8 cellular contexts compared by ENCODE assay signal in the genomic region with DNA sequence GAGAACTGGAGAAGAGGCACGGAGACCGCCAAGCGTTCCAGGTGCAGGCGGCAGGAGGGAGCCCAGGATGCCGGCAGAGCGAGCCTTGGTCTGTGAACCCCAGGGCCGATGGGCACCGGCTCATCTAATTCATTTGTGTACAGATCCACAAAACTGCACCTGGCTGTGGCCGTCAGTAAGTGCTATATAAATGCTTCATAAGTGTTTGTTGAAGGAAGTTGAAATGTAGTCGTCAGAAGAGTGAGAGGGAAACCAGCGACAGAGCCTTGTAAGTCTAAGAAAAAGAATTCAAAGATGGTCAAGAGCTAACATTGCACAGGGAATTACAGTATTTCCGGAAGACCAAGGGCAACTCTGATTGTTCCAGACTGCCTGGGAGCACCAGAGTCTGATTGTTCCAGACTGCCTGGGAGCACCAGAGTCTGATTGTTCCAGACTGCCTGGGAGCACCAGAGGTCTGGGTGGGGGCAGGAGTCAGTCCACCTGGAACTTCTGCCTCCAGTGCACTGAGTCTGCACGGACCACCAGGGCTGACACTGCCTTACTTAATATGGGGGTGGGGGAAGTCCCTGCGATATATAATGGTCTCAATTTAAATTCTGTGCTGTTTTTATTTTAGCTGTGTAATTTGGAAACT.
DNase-seq lines count a peak whose midpoint lies in the region; ATAC-seq and TF ChIP-seq lines count a peak whose summit lies in the region.

No MANE protein-coding gene starts in this region.

- no peaks in the 10 kb centered on the region for H4K20me1 ChIP-seq in Karpas-422 (ENCODE audit: insufficient read depth, low read depth, low read length)

- POLR2A ChIA-PET in RWPE1 (lab: Yijun Ruan, JAX; ENCODE audit: low non-redundant PET) = no interaction called here

- H3K4me3 Mint-ChIP-seq in T-helper 2 cell treated with Interferon-gamma antibody and Interleukin-4, amounts not matched to agents 5 μg/mL and 100 μg/mL, for 36 hours = peak overlapping the region; percentile 85

- no peak overlapping the region for H2AFZ ChIP-seq in Karpas-422 (ENCODE audit: low read length)

- peak overlapping the region; percentile 88 for H3K27ac Mint-ChIP-seq in T-helper 2 cell treated with Interferon-gamma antibody and Interleukin-4, amounts not matched to agents 5 μg/mL and 100 μg/mL, for 36 hours

- peak overlapping the region; percentile 52 for H3K4me2 ChIP-seq in Karpas-422 (ENCODE audit: low read depth, low read length, poor library complexity, severe bottlenecking)

- CTCF ChIA-PET in RWPE1 (lab: Yijun Ruan, JAX) = interaction anchor here (0.7 kb wide), 1 partner anchor 58 kb away, joined by 3 read pairs; no protein-coding TSS in a partner anchor

- DNase-seq in activated CD4-positive, CD25-positive, alpha-beta regulatory T cell treated with anti-CD3 and anti-CD28 coated beads, Interleukin-2, amount 50 U/mL, for 72 hours = no peak
- no peak for DNase-seq in Karpas-422
- peak; percentile 17 for DNase-seq in T-helper 2 cell treated with Interferon-gamma antibody and Interleukin-4, amounts not matched to agents 5 μg/mL and 100 μg/mL, for 36 hours (ENCODE audit: low spot score)
- DNase-seq in RWPE1 (ENCODE audit: low spot score) = no peak
- no peak for DNase-seq in D341Med (ENCODE audit: low spot score)

- TF ChIP-seq CTCF in RWPE1 (conservative IDR thresholded peaks at IDR 0.05; ENCODE audit: low read depth) = no peak

- H3K4me1 Mint-ChIP-seq in T-helper 2 cell treated with Interferon-gamma antibody and Interleukin-4, amounts not matched to agents 5 μg/mL and 100 μg/mL, for 36 hours (ENCODE audit: low read depth) = peaks cover 83% of the 10 kb centered on the region

- no peaks in the 10 kb centered on the region; the same call in 1 of the 2 replicates for H3K36me3 ChIP-seq in Karpas-422 (ENCODE audit: insufficient read depth, low read length)
- no peaks in the 10 kb centered on the region for H3K36me3 ChIP-seq in rectal smooth muscle tissue (ENCODE audit: control insufficient read depth, insufficient read depth, low read length)

- H3K4me1 ChIP-seq in Karpas-422 (ENCODE audit: low read length) (peaks cover 79% of the 10 kb centered on the region), rectal smooth muscle tissue (ENCODE audit: control insufficient read depth, insufficient read depth, low read length) (no peaks in the 10 kb centered on the region)

- H3K27me3 ChIP-seq in Karpas-422 (ENCODE audit: low read length) (no peaks in the 10 kb centered on the region), rectal smooth muscle tissue (ENCODE audit: control insufficient read depth, insufficient read depth, low read length) (no peaks in the 10 kb centered on the region)

- no peaks in the 10 kb centered on the region for H3K9me3 ChIP-seq in Karpas-422 (ENCODE audit: low read length)

- peaks cover 94% of the 10 kb centered on the region for H3K79me2 ChIP-seq in Karpas-422 (ENCODE audit: low read length)

- ATAC-seq in activated CD4-positive, CD25-positive, alpha-beta regulatory T cell treated with anti-CD3 and anti-CD28 coated beads, Interleukin-2, amount 50 U/mL, for 24 hours = peak; percentile 50 to 55
- ATAC-seq in GM21825 (IDR thresholded peaks at IDR 0.05; ENCODE audit: unreplicated experiment) = no peak

- H3K4me3 ChIP-seq in Karpas-422 (ENCODE audit: low read length) (no peak overlapping the region), rectal smooth muscle tissue (ENCODE audit: low read length) (peak overlapping the region; percentile 19)

- peaks cover 62% of the 10 kb centered on the region for H3K36me3 Mint-ChIP-seq in T-helper 2 cell treated with Interferon-gamma antibody and Interleukin-4, amounts not matched to agents 5 μg/mL and 100 μg/mL, for 36 hours (ENCODE audit: low read depth)

- no peaks in the 10 kb centered on the region for H3K27me3 Mint-ChIP-seq in T-helper 2 cell treated with Interferon-gamma antibody and Interleukin-4, amounts not matched to agents 5 μg/mL and 100 μg/mL, for 36 hours (ENCODE audit: low read depth)

- H3K27ac ChIP-seq in Karpas-422 (ENCODE audit: low read length) (peak overlapping the region; percentile 76), rectal smooth muscle tissue (ENCODE audit: low read depth, low read length) (no peak overlapping the region), RWPE1 (no peak overlapping the region)

- H3K9ac ChIP-seq in Karpas-422 (ENCODE audit: low read length) (peak overlapping the region; percentile 32; the same call in 1 of the 2 replicates), rectal smooth muscle tissue (ENCODE audit: low read length) (no peak overlapping the region)

- no peaks in the 10 kb centered on the region for H3K9me2 ChIP-seq in Karpas-422 (replicated peaks; ENCODE audit: insufficient read depth, low read length)

- no peaks in the 10 kb centered on the region for H3K9me3 Mint-ChIP-seq in T-helper 2 cell treated with Interferon-gamma antibody and Interleukin-4, amounts not matched to agents 5 μg/mL and 100 μg/mL, for 36 hours
